In genomic region chr10:110129490-110129889, GRCh38 we compare ENCODE assay signal across 20 cellular contexts.
DNase-seq lines count a peak whose midpoint lies in the region; ATAC-seq and TF ChIP-seq lines count a peak whose summit lies in the region.
"Had no signal": no experiment of that assay in that cellular context is flagged by ENCODE, and none has a peak within 500 bp of the region (broad histone marks: within the 10 kb centered on the region; RNA-seq: fewer than 3 reads in every experiment).

No MANE protein-coding gene starts in this region.

- H3K4me3 Mint-ChIP-seq in activated naive CD4-positive, alpha-beta T cell treated with anti-CD3 and anti-CD28 coated beads, Interleukin-2, amount 50 U/mL, for 24 hours = no peak overlapping the region
- no peak overlapping the region for H3K4me3 Mint-ChIP-seq in activated naive CD4-positive, alpha-beta T cell treated with anti-CD3 and anti-CD28 coated beads, Interleukin-2, amount 10 ng/mL, durations not matched to agents 7 days and 5 days
- no peak overlapping the region for H3K4me3 Mint-ChIP-seq in WTC11
- H3K4me3 Mint-ChIP-seq in effector memory CD8-positive, alpha-beta T cell = no peak overlapping the region
- no peak overlapping the region for H3K4me3 Mint-ChIP-seq in stimulated activated effector memory CD8-positive, alpha-beta T cell treated with anti-CD3 and anti-CD28 coated beads, Interleukin-12 subunit alpha, Interleukin-12 subunit beta, amount 100 ng/mL, for 72 hours

- POLR2A ChIA-PET in WTC11 (lab: Charles Lee) = interaction anchor here (0.6 kb wide), 1 partner anchor 67 kb away, joined by 4 read pairs; no protein-coding TSS in a partner anchor

- DNase-seq in activated naive CD4-positive, alpha-beta T cell treated with anti-CD3 and anti-CD28 coated beads, Interleukin-2, amount 10 ng/mL, durations not matched to agents 7 days and 5 days = no peak
- DNase-seq in WTC11 (ENCODE audit: low spot score) (no peak), heart right ventricle (no peak)
- no peak for DNase-seq in effector memory CD8-positive, alpha-beta T cell
- DNase-seq in stimulated activated effector memory CD8-positive, alpha-beta T cell treated with anti-CD3 and anti-CD28 coated beads, Interleukin-12 subunit alpha, Interleukin-12 subunit beta, amount 100 ng/mL, for 72 hours (ENCODE audit: low spot score in 2 of 2) = no peak
- DNase-seq: DMS79, NCI-H1417, NCI-H187, NCI-H2107, NCI-H510A, NCI-H748 treated with DMSO at 0.1 percent for 48 hours, OCI-M1, SHP77 had no signal

- peaks cover 3% of the 10 kb centered on the region for H3K4me1 Mint-ChIP-seq in activated naive CD4-positive, alpha-beta T cell treated with anti-CD3 and anti-CD28 coated beads, Interleukin-2, amount 50 U/mL, for 24 hours
- H3K4me1 Mint-ChIP-seq in activated naive CD4-positive, alpha-beta T cell treated with anti-CD3 and anti-CD28 coated beads, Interleukin-2, amount 10 ng/mL, durations not matched to agents 7 days and 5 days = no peaks in the 10 kb centered on the region
- peaks cover 12% of the 10 kb centered on the region for H3K4me1 Mint-ChIP-seq in WTC11
- H3K4me1 Mint-ChIP-seq in effector memory CD8-positive, alpha-beta T cell (ENCODE audit: low read depth in 2 of 2) = no peaks in the 10 kb centered on the region
- no peaks in the 10 kb centered on the region for H3K4me1 Mint-ChIP-seq in stimulated activated effector memory CD8-positive, alpha-beta T cell treated with anti-CD3 and anti-CD28 coated beads, Interleukin-12 subunit alpha, Interleukin-12 subunit beta, amount 100 ng/mL, for 72 hours

- no peak overlapping the region for H3K27ac ChIP-seq in heart right ventricle
- H3K27ac ChIP-seq: A549; BLaER1 treated with 17β-estradiol and CSF1 and Interleukin-3, amounts not matched to agents 10 nM and 100 nM; KMS-11 had no signal

- intact Hi-C loops in heart right ventricle (cut with DNase I) = loop anchor here in 2 of 10 donors (5.0 to 10.0 kb wide), 2 partner anchors 245 to 247 kb away; no protein-coding TSS in a partner anchor

- H3K9me3 Mint-ChIP-seq in activated naive CD4-positive, alpha-beta T cell treated with anti-CD3 and anti-CD28 coated beads, Interleukin-2, amount 50 U/mL, for 24 hours = no peaks in the 10 kb centered on the region
- no peaks in the 10 kb centered on the region for H3K9me3 Mint-ChIP-seq in activated naive CD4-positive, alpha-beta T cell treated with anti-CD3 and anti-CD28 coated beads, Interleukin-2, amount 10 ng/mL, durations not matched to agents 7 days and 5 days
- no peaks in the 10 kb centered on the region for H3K9me3 Mint-ChIP-seq in WTC11
- H3K9me3 Mint-ChIP-seq in effector memory CD8-positive, alpha-beta T cell = no peaks in the 10 kb centered on the region
- no peaks in the 10 kb centered on the region for H3K9me3 Mint-ChIP-seq in stimulated activated effector memory CD8-positive, alpha-beta T cell treated with anti-CD3 and anti-CD28 coated beads, Interleukin-12 subunit alpha, Interleukin-12 subunit beta, amount 100 ng/mL, for 72 hours

- H3K36me3 ChIP-seq in heart right ventricle = peaks cover 0 to 100% (median 42%) of the 10 kb centered on the region in 9 donors

- H3K27ac Mint-ChIP-seq in activated naive CD4-positive, alpha-beta T cell treated with anti-CD3 and anti-CD28 coated beads, Interleukin-2, amount 50 U/mL, for 24 hours = peak overlapping the region; percentile 2
- H3K27ac Mint-ChIP-seq in activated naive CD4-positive, alpha-beta T cell treated with anti-CD3 and anti-CD28 coated beads, Interleukin-2, amount 10 ng/mL, durations not matched to agents 7 days and 5 days = no peak overlapping the region
- 0 out of 2 replicates have a peak overlapping the region, but pooled peaks have one; percentile 17 for H3K27ac Mint-ChIP-seq in WTC11
- peak overlapping the region; percentile 51 to 65 for H3K27ac Mint-ChIP-seq in effector memory CD8-positive, alpha-beta T cell
- H3K27ac Mint-ChIP-seq in stimulated activated effector memory CD8-positive, alpha-beta T cell treated with anti-CD3 and anti-CD28 coated beads, Interleukin-12 subunit alpha, Interleukin-12 subunit beta, amount 100 ng/mL, for 72 hours = peak overlapping the region; percentile 65

- peaks cover 0 to 3% (median 0%) of the 10 kb centered on the region in 9 donors for H3K4me1 ChIP-seq in heart right ventricle
- H3K4me1 ChIP-seq: A549, HAP-1 had no signal

- no peaks in the 10 kb centered on the region for H3K9me3 ChIP-seq in heart right ventricle
- H3K9me3 ChIP-seq: A549; BLaER1 treated with 17β-estradiol and CSF1 and Interleukin-3, amounts not matched to agents 10 nM and 100 nM; HAP-1 had no signal

- H3K27me3 Mint-ChIP-seq in activated naive CD4-positive, alpha-beta T cell treated with anti-CD3 and anti-CD28 coated beads, Interleukin-2, amount 50 U/mL, for 24 hours = no peaks in the 10 kb centered on the region
- no peaks in the 10 kb centered on the region for H3K27me3 Mint-ChIP-seq in activated naive CD4-positive, alpha-beta T cell treated with anti-CD3 and anti-CD28 coated beads, Interleukin-2, amount 10 ng/mL, durations not matched to agents 7 days and 5 days
- H3K27me3 Mint-ChIP-seq in WTC11 (ENCODE audit: low read depth) = no peaks in the 10 kb centered on the region
- no peaks in the 10 kb centered on the region for H3K27me3 Mint-ChIP-seq in effector memory CD8-positive, alpha-beta T cell

- peak; percentile 41 for ATAC-seq in WTC11
- ATAC-seq in effector memory CD8-positive, alpha-beta T cell (replicated peaks) = no peak
- ATAC-seq in stimulated activated effector memory CD8-positive, alpha-beta T cell treated with anti-CD3 and anti-CD28 coated beads, Interleukin-12 subunit alpha, Interleukin-12 subunit beta, amount 100 ng/mL, for 72 hours = no peak
- no peak for ATAC-seq in GM21360 (IDR thresholded peaks at IDR 0.05; ENCODE audit: unreplicated experiment)
- ATAC-seq in heart right ventricle = no peak
- ATAC-seq in activated CD4-positive, CD25-positive, alpha-beta regulatory T cell treated with anti-CD3 and anti-CD28 coated beads, Interleukin-2, amount 50 U/mL, for 24 hours = no peak
- ATAC-seq: A549 had no signal

- no peak overlapping the region for H3K4me3 ChIP-seq in heart right ventricle
- H3K4me3 ChIP-seq: A549; BLaER1 treated with 17β-estradiol and CSF1 and Interleukin-3, amounts not matched to agents 10 nM and 100 nM; HAP-1 had no signal

- H3K36me3 Mint-ChIP-seq in activated naive CD4-positive, alpha-beta T cell treated with anti-CD3 and anti-CD28 coated beads, Interleukin-2, amount 50 U/mL, for 24 hours = peaks cover 15% of the 10 kb centered on the region
- H3K36me3 Mint-ChIP-seq in activated naive CD4-positive, alpha-beta T cell treated with anti-CD3 and anti-CD28 coated beads, Interleukin-2, amount 10 ng/mL, durations not matched to agents 7 days and 5 days = peaks cover 66% of the 10 kb centered on the region
- peaks cover 62% of the 10 kb centered on the region for H3K36me3 Mint-ChIP-seq in WTC11
- peaks cover 91% of the 10 kb centered on the region for H3K36me3 Mint-ChIP-seq in effector memory CD8-positive, alpha-beta T cell (ENCODE audit: insufficient read depth)
- peaks cover 96% of the 10 kb centered on the region for H3K36me3 Mint-ChIP-seq in stimulated activated effector memory CD8-positive, alpha-beta T cell treated with anti-CD3 and anti-CD28 coated beads, Interleukin-12 subunit alpha, Interleukin-12 subunit beta, amount 100 ng/mL, for 72 hours

- CTCF ChIA-PET in activated naive CD4-positive, alpha-beta T cell treated with anti-CD3 and anti-CD28 coated beads, Interleukin-2, amount 10 ng/mL, durations not matched to agents 7 days and 5 days (lab: Charles Lee) = no interaction called here
- CTCF ChIA-PET in WTC11 (lab: Charles Lee) = interaction anchor here (1.5 to 5.1 kb wide), 2 partner anchors 9 to 245 kb away, joined by 3 to 35 read pairs; no protein-coding TSS in a partner anchor

- no peaks in the 10 kb centered on the region for H3K27me3 ChIP-seq in heart right ventricle
- H3K27me3 ChIP-seq: BLaER1 treated with 17β-estradiol and CSF1 and Interleukin-3, amounts not matched to agents 10 nM and 100 nM had no signal

- TF ChIP-seq CTCF in WTC11 (IDR thresholded peaks at IDR 0.05) (no peak), heart right ventricle (IDR thresholded peaks at IDR 0.05) (no peak)

TF ChIP-seq in WTC11, 78 proteins besides CTCF, POLR2A, EP300 and RAD21 (continues in another document):
- TF ChIP-seq SMAD3 (CRISPR knock-in tag; IDR thresholded peaks at IDR 0.05; ENCODE audit: borderline replicate concordance) (no peak), ZBTB21 (CRISPR knock-in tag; IDR thresholded peaks at IDR 0.05; ENCODE audit: borderline replicate concordance) (no peak), MXD4 (CRISPR knock-in tag; IDR thresholded peaks at IDR 0.05; ENCODE audit: borderline replicate concordance) (no peak), CREM (CRISPR knock-in tag; IDR thresholded peaks at IDR 0.05) (no peak), ZNF416 (CRISPR knock-in tag; IDR thresholded peaks at IDR 0.05) (no peak), ZNF423 (CRISPR knock-in tag; IDR thresholded peaks at IDR 0.05) (no peak), FOXP1 (CRISPR knock-in tag; IDR thresholded peaks at IDR 0.05; ENCODE audit: borderline replicate concordance) (no peak), KAT7 (CRISPR knock-in tag; IDR thresholded peaks at IDR 0.05; ENCODE audit: borderline replicate concordance) (no peak), USF1 (CRISPR knock-in tag; IDR thresholded peaks at IDR 0.05) (no peak), PRRX2 (CRISPR knock-in tag; IDR thresholded peaks at IDR 0.05) (no peak), ATF3 (CRISPR knock-in tag; conservative IDR thresholded peaks at IDR 0.05) (no peak)
